Comparison of ENCODE assay signal across 29 cellular contexts in genomic region chr9:20476912-20477311, GRCh38.
DNase-seq lines count a peak whose midpoint lies in the region; TF ChIP-seq lines count a peak whose summit lies in the region.
"Had no signal": no experiment of that assay in that cellular context is flagged by ENCODE, and none has a peak within 500 bp of the region (broad histone marks: within the 10 kb centered on the region; RNA-seq: fewer than 3 reads in every experiment).

No MANE protein-coding gene starts in this region.

- DNase-seq in NCI-H526 (lab: John Stamatoyannopoulos, UW), result peak; percentile 47 to 64
- DNase-seq in choroid plexus epithelial cell (ENCODE audit: low read depth), result peak; percentile 65
- DNase-seq in hepatocyte (ENCODE audit: low spot score), result peak; percentile 50
- peak; percentile 46 for DNase-seq in retinal pigment epithelial cell (ENCODE audit: low read depth)
- no peak for DNase-seq in chondrocyte (ENCODE audit: low spot score)
- no peak for DNase-seq in Calu3
- no peak for DNase-seq in DMS153 (lab: John Stamatoyannopoulos, UW)
- DNase-seq: activated B cell treated with CpG ODN at 0.5 μM for 24 hours; activated CD4-positive, alpha-beta memory T cell treated with anti-CD3 and anti-CD28 coated beads, Interleukin-2, amount 10 ng/mL, durations not matched to agents 7 days and 5 days; activated effector memory CD4-positive, alpha-beta T cell treated with anti-CD3 and anti-CD28 coated beads, Interleukin-2, amount 50 U/mL, for 16 hours; activated naive CD8-positive, alpha-beta T cell treated with anti-CD3 and anti-CD28 coated beads, Interleukin-2, amount 50 U/mL, for 24 hours; activated T-cell treated with anti-CD3 and anti-CD28 coated beads for 4 hours; CD4-positive, alpha-beta T cell; central memory CD4-positive, alpha-beta T cell; DMS53; GDM1; HCEC 1CT; IMR-90; kidney glomerular epithelial cell; naive thymus-derived CD8-positive, alpha-beta T cell; NCI-H146; NCI-H2171; posterior cingulate gyrus; stimulated activated CD4-positive, alpha-beta T cell treated with anti-CD3 and anti-CD28 coated beads, Interleukin-2, amount 100 ng/mL, for 24 hours; T-helper 9 cell had no signal

- H3K79me2 ChIP-seq in hepatocyte, result peaks cover 85% of the 10 kb centered on the region

- no peaks in the 10 kb centered on the region for H3K27me3 ChIP-seq in hepatocyte
- H3K27me3 ChIP-seq: suprapubic skin had no signal

- no TSS peak for BruUV-seq in Calu3 (replicated peaks; lab: Mats Ljungman, UMichigan)

- H4K20me1 ChIP-seq in hepatocyte (ENCODE audit: insufficient read depth, poor library complexity, severe bottlenecking), result peaks cover 4% of the 10 kb centered on the region

- H2AFZ ChIP-seq in hepatocyte, result no peak overlapping the region

- 16% methylated on average over 2 of the region's 2 CpGs for WGBS in hepatocyte (ENCODE audit: low lambda C conversion rate, missing lambda C conversion rate)

- H3K27ac Mint-ChIP-seq in chondrocyte (ENCODE audit: unreplicated experiment), result no peak overlapping the region
- H3K27ac Mint-ChIP-seq in Calu3 (ENCODE audit: unreplicated experiment), result no peak overlapping the region
- H3K27ac Mint-ChIP-seq: activated B cell treated with CpG ODN at 0.5 μM for 24 hours; activated CD4-positive, alpha-beta memory T cell treated with anti-CD3 and anti-CD28 coated beads, Interleukin-2, amount 10 ng/mL, durations not matched to agents 7 days and 5 days; activated naive CD8-positive, alpha-beta T cell treated with anti-CD3 and anti-CD28 coated beads, Interleukin-2, amount 50 U/mL, for 24 hours; CD4-positive, alpha-beta T cell; memory B cell; stimulated activated memory B cell treated with anti-CD40 and anti-IgM and Interleukin-4, amounts not matched to agents 10 μg/mL and 1 μg/mL and 100 μg/mL, for 72 hours had no signal

- H3K36me3 ChIP-seq in hepatocyte (replicated peaks; ENCODE audit: insufficient read depth, low read depth), result no peaks in the 10 kb centered on the region
- H3K36me3 ChIP-seq: suprapubic skin had no signal

- TF ChIP-seq CTCF in choroid plexus epithelial cell (conservative IDR thresholded peaks at IDR 0.05; ENCODE audit: low read depth, low read length) (no peak), hepatocyte (IDR thresholded peaks at IDR 0.05; ENCODE audit: poor library complexity) (no peak), retinal pigment epithelial cell (conservative IDR thresholded peaks at IDR 0.05; ENCODE audit: low read depth, low read length) (no peak), chondrocyte (IDR thresholded peaks at IDR 0.05) (no peak), Calu3 (IDR thresholded peaks at IDR 0.05; ENCODE audit: unreplicated experiment) (no peak)

- intact Hi-C loops in Calu3 (cut with micrococcal nuclease; ENCODE audit: unreplicated experiment), result no loop called here

- H3K9me2 ChIP-seq in hepatocyte (replicated peaks; ENCODE audit: insufficient read depth), result no peaks in the 10 kb centered on the region

- no peaks in the 10 kb centered on the region for H3K9me3 Mint-ChIP-seq in chondrocyte (ENCODE audit: low read depth)
- peaks cover 2% of the 10 kb centered on the region for H3K9me3 Mint-ChIP-seq in Calu3 (ENCODE audit: low read depth, unreplicated experiment)
- H3K9me3 Mint-ChIP-seq: activated B cell treated with CpG ODN at 0.5 μM for 24 hours; activated CD4-positive, alpha-beta memory T cell treated with anti-CD3 and anti-CD28 coated beads, Interleukin-2, amount 10 ng/mL, durations not matched to agents 7 days and 5 days; CD4-positive, alpha-beta T cell; memory B cell; naive thymus-derived CD8-positive, alpha-beta T cell; stimulated activated memory B cell treated with anti-CD40 and anti-IgM and Interleukin-4, amounts not matched to agents 10 μg/mL and 1 μg/mL and 100 μg/mL, for 72 hours had no signal

- H3K4me1 ChIP-seq in hepatocyte (ENCODE audit: insufficient read depth), result peaks cover 38% of the 10 kb centered on the region

- H3K4me3 Mint-ChIP-seq in chondrocyte (ENCODE audit: unreplicated experiment) (no peak overlapping the region), Calu3 (ENCODE audit: low read depth, unreplicated experiment) (no peak overlapping the region)
- H3K4me3 Mint-ChIP-seq: activated B cell treated with CpG ODN at 0.5 μM for 24 hours; activated CD4-positive, alpha-beta memory T cell treated with anti-CD3 and anti-CD28 coated beads, Interleukin-2, amount 10 ng/mL, durations not matched to agents 7 days and 5 days; activated naive CD8-positive, alpha-beta T cell treated with anti-CD3 and anti-CD28 coated beads, Interleukin-2, amount 50 U/mL, for 24 hours; CD4-positive, alpha-beta T cell; memory B cell; stimulated activated memory B cell treated with anti-CD40 and anti-IgM and Interleukin-4, amounts not matched to agents 10 μg/mL and 1 μg/mL and 100 μg/mL, for 72 hours had no signal

- H3K27ac ChIP-seq in hepatocyte, result peak overlapping the region; percentile 56
- H3K27ac ChIP-seq: skin epidermis, suprapubic skin had no signal

- H3K4me3 ChIP-seq in choroid plexus epithelial cell (ENCODE audit: low read depth, low read length) (no peak overlapping the region), hepatocyte (no peak overlapping the region), retinal pigment epithelial cell (ENCODE audit: low read length) (no peak overlapping the region)
- H3K4me3 ChIP-seq: skin epidermis, suprapubic skin had no signal

- H3K4me2 ChIP-seq in hepatocyte, result peak overlapping the region; percentile 49

- no peaks in the 10 kb centered on the region for H3K36me3 Mint-ChIP-seq in chondrocyte (ENCODE audit: low read depth)
- H3K36me3 Mint-ChIP-seq in Calu3 (ENCODE audit: insufficient read depth, unreplicated experiment), result no peaks in the 10 kb centered on the region
- H3K36me3 Mint-ChIP-seq: memory B cell; stimulated activated memory B cell treated with anti-CD40 and anti-IgM and Interleukin-4, amounts not matched to agents 10 μg/mL and 1 μg/mL and 100 μg/mL, for 72 hours had no signal

- CTCF ChIA-PET in Calu3 (lab: Charles Lee), result no interaction called here

- peaks cover 33% of the 10 kb centered on the region for H3K4me1 Mint-ChIP-seq in chondrocyte (ENCODE audit: low read depth)
- no peaks in the 10 kb centered on the region for H3K4me1 Mint-ChIP-seq in Calu3 (ENCODE audit: low read depth, unreplicated experiment)
- H3K4me1 Mint-ChIP-seq: memory B cell; stimulated activated memory B cell treated with anti-CD40 and anti-IgM and Interleukin-4, amounts not matched to agents 10 μg/mL and 1 μg/mL and 100 μg/mL, for 72 hours had no signal

- H3K9me3 ChIP-seq in hepatocyte (ENCODE audit: low read depth), result no peaks in the 10 kb centered on the region
- H3K9me3 ChIP-seq: suprapubic skin had no signal

- H3K27me3 Mint-ChIP-seq in chondrocyte (ENCODE audit: low read depth) (peaks cover 4% of the 10 kb centered on the region), Calu3 (ENCODE audit: unreplicated experiment) (no peaks in the 10 kb centered on the region)
- H3K27me3 Mint-ChIP-seq: activated B cell treated with CpG ODN at 0.5 μM for 24 hours; activated CD4-positive, alpha-beta memory T cell treated with anti-CD3 and anti-CD28 coated beads, Interleukin-2, amount 10 ng/mL, durations not matched to agents 7 days and 5 days; activated naive CD8-positive, alpha-beta T cell treated with anti-CD3 and anti-CD28 coated beads, Interleukin-2, amount 50 U/mL, for 24 hours; CD4-positive, alpha-beta T cell; memory B cell; naive thymus-derived CD8-positive, alpha-beta T cell; stimulated activated memory B cell treated with anti-CD40 and anti-IgM and Interleukin-4, amounts not matched to agents 10 μg/mL and 1 μg/mL and 100 μg/mL, for 72 hours had no signal

Comparison
In these comparisons a context has a peak if more than half of its experiments do, and no peak if none do; other contexts are left out.
1. DNase-seq: peak in NCI-H526 (2 of 2), choroid plexus epithelial cell (single experiment), hepatocyte (single experiment) and retinal pigment epithelial cell (single experiment); none in chondrocyte (single experiment), Calu3 (single experiment) and DMS153 (single experiment).